1 cellular context compared by ENCODE assay signal in the genomic region with DNA sequence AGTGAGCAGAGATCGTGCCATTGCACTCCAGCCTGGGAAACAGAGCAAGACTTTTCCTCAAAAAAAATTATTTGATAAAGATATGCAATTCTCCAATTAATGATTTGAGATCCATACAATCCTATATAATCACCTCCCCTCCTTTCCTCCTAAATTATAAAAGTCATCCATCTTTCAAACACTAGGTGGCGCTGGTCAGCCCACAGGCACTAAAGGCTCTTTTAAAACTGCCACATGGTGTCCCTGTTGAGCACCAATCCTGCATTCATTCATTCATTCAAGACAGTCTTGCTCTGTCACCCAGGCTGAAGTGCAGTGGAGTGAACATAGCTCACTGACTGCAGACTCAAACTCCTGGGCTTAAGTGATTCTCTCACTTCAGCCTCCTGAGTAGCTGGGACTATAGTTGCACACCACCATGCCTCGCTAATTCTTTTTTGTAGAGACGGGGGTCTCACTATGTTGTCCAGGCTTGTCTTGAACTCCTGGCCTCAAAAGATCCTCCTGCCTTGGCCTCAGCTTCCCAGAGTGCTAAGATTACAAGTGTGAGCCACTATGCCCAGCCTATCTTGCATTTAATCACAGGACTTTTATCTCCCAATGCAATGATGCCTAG.
TF ChIP-seq lines count a peak whose summit lies in the region.

No MANE protein-coding gene starts in this region.

TF ChIP-seq in H1, 55 proteins besides CTCF, POLR2A, EP300 and RAD21:
- no peak for TF ChIP-seq GABPA (IDR thresholded peaks at IDR 0.05; ENCODE audit: borderline replicate concordance, insufficient read depth, low read length)
- TF ChIP-seq, protein P1, sequence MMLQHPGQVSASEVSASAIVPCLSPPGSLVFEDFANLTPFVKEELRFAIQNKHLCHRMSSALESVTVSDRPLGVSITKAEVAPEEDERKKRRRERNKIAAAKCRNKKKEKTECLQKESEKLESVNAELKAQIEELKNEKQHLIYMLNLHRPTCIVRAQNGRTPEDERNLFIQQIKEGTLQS (IDR thresholded peaks at IDR 0.05; ENCODE audit: insufficient read depth, low read depth, low read length) = peak; percentile 48; the same call in 1 of the 2 replicates
- no peak for TF ChIP-seq USF2 (IDR thresholded peaks at IDR 0.05; ENCODE audit: low read length)
- TF ChIP-seq GTF2F1 (IDR thresholded peaks at IDR 0.05; ENCODE audit: borderline replicate concordance, low read depth, low read length) = no peak
- TF ChIP-seq JUN (IDR thresholded peaks at IDR 0.05; ENCODE audit: low read depth, low read length) = no peak
- no peak for TF ChIP-seq SP1 (IDR thresholded peaks at IDR 0.05; ENCODE audit: low read depth, low read length)
- TF ChIP-seq KDM1A (IDR thresholded peaks at IDR 0.05; ENCODE audit: borderline replicate concordance, low read length) = peak; percentile 90; the same call in 1 of the 2 replicates
- TF ChIP-seq ZNF274 (IDR thresholded peaks at IDR 0.05; ENCODE audit: borderline replicate concordance, extremely low read depth, low read length) = no peak
- TF ChIP-seq SIN3A (conservative IDR thresholded peaks at IDR 0.05 in 1 of 2, IDR thresholded peaks at IDR 0.05 in 1 of 2; ENCODE audit: low read depth in 1 of 2, low read length in 2 of 2) = 0 out of 4 replicates have a peak, but pooled peaks of 1 of the 2 experiments have one; percentile 27
- TF ChIP-seq POU5F1 (IDR thresholded peaks at IDR 0.05; ENCODE audit: low read depth, low read length) = no peak
- no peak for TF ChIP-seq RFX5 (IDR thresholded peaks at IDR 0.05; ENCODE audit: borderline replicate concordance, low read depth, low read length)
- no peak for TF ChIP-seq NRF1 (IDR thresholded peaks at IDR 0.05; ENCODE audit: low read depth, low read length)
- TF ChIP-seq FOSL1 (IDR thresholded peaks at IDR 0.05; ENCODE audit: insufficient read depth, low read depth, low read length) = no peak
- TF ChIP-seq KDM5A (IDR thresholded peaks at IDR 0.05; ENCODE audit: low read length) = no peak
- no peak for TF ChIP-seq BACH1 (IDR thresholded peaks at IDR 0.05; ENCODE audit: low read length)
- TF ChIP-seq, protein P2, sequence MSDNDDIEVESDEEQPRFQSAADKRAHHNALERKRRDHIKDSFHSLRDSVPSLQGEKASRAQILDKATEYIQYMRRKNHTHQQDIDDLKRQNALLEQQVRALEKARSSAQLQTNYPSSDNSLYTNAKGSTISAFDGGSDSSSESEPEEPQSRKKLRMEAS (IDR thresholded peaks at IDR 0.05) = no peak
- TF ChIP-seq POLR2AphosphoS5 (IDR thresholded peaks at IDR 0.05; ENCODE audit: low read depth, low read length) = no peak
- no peak for TF ChIP-seq BCL11A (IDR thresholded peaks at IDR 0.05; ENCODE audit: low read depth in 2 of 2, low read length in 2 of 2)
- TF ChIP-seq E2F6 (IDR thresholded peaks at IDR 0.05) = no peak
- TF ChIP-seq CREB1 (IDR thresholded peaks at IDR 0.05) = no peak
- TF ChIP-seq TAF1 (IDR thresholded peaks at IDR 0.05; ENCODE audit: low read depth, low read length) = no peak
- 0 out of 2 replicates have a peak, but pooled peaks have one; percentile 29 for TF ChIP-seq YY1 (IDR thresholded peaks at IDR 0.05; ENCODE audit: low read depth, low read length)
